In genomic region chr3:184700759-184701158, GRCh38 we compare ENCODE assay signal across 35 cellular contexts.
"Had no signal": no experiment of that assay in that cellular context is flagged by ENCODE, and none has a peak within 500 bp of the region (broad histone marks: within the 10 kb centered on the region; RNA-seq: fewer than 3 reads in every experiment).

No MANE protein-coding gene starts in this region.

- H3K4me1 ChIP-seq: body of pancreas had no signal

- H3K36me3 Mint-ChIP-seq: activated naive CD4-positive, alpha-beta T cell treated with anti-CD3 and anti-CD28 coated beads, Interleukin-2, amount 10 ng/mL, durations not matched to agents 7 days and 5 days; activated naive CD8-positive, alpha-beta T cell treated with anti-CD3 and anti-CD28 coated beads, Interleukin-2, amount 10 ng/mL, durations not matched to agents 7 days and 5 days had no signal

- ATAC-seq: activated CD8-positive, alpha-beta T cell treated with anti-CD3 and anti-CD28 coated beads for 36 hours; activated naive CD8-positive, alpha-beta T cell treated with anti-CD3 and anti-CD28 coated beads, Interleukin-2, amount 50 U/mL, for 24 hours; body of pancreas had no signal

- H3K4me3 ChIP-seq: body of pancreas, breast epithelium had no signal

- H3K27ac ChIP-seq: body of pancreas, brain microvascular endothelial cell, breast epithelium, VCaP had no signal

- H3K4me1 Mint-ChIP-seq: activated B cell treated with CpG ODN at 0.5 μM for 24 hours; activated CD4-positive, alpha-beta T cell treated with anti-CD3 and anti-CD28 coated beads, Interleukin-2, amount 10 ng/mL, durations not matched to agents 24 days and 14 days; activated naive CD4-positive, alpha-beta T cell treated with anti-CD3 and anti-CD28 coated beads, Interleukin-2, amount 10 ng/mL, durations not matched to agents 7 days and 5 days; activated naive CD4-positive, alpha-beta T cell treated with anti-CD3 and anti-CD28 coated beads, Interleukin-2, amount 50 U/mL, for 24 hours; activated naive CD8-positive, alpha-beta T cell treated with anti-CD3 and anti-CD28 coated beads, Interleukin-2, amount 10 ng/mL, durations not matched to agents 7 days and 5 days; activated naive CD8-positive, alpha-beta T cell treated with anti-CD3 and anti-CD28 coated beads, Interleukin-2, amount 50 U/mL, for 24 hours; central memory CD8-positive, alpha-beta T cell had no signal

- DNase-seq: activated B cell treated with CpG ODN at 0.5 μM for 24 hours; activated CD4-positive, alpha-beta memory T cell treated with anti-CD3 and anti-CD28 coated beads for 36 hours; activated CD4-positive, alpha-beta T cell treated with anti-CD3 and anti-CD28 coated beads for 4 hours; activated CD4-positive, alpha-beta T cell treated with anti-CD3 and anti-CD28 coated beads, Interleukin-2, amount 10 ng/mL, durations not matched to agents 24 days and 14 days; activated CD4-positive, alpha-beta T cell treated with anti-CD3 and anti-CD28 coated beads, Interleukin-2, amount 50 U/mL, for 1 hour; activated CD4-positive, alpha-beta T cell treated with anti-CD3 and anti-CD28 coated beads, Interleukin-2, amount 50 U/mL, for 4 hours; activated CD4-positive, CD25-positive, alpha-beta regulatory T cell treated with anti-CD3 and anti-CD28 coated beads, Interleukin-2, amount 50 U/mL, for 72 hours; activated CD8-positive, alpha-beta memory T cell treated with anti-CD3 and anti-CD28 coated beads, Interleukin-2, amount 50 U/mL, for 4 hours; activated CD8-positive, alpha-beta T cell treated with anti-CD3 and anti-CD28 coated beads for 36 hours; activated effector memory CD4-positive, alpha-beta T cell treated with Interleukin-2 at 50 U/mL for 16 hours; activated gamma-delta T cell; activated naive CD4-positive, alpha-beta T cell treated with anti-CD3 and anti-CD28 coated beads, Interleukin-2, amount 10 ng/mL, durations not matched to agents 7 days and 5 days; activated naive CD4-positive, alpha-beta T cell treated with Interleukin-2 at 50 U/mL for 16 hours; activated naive CD8-positive, alpha-beta T cell treated with anti-CD3 and anti-CD28 coated beads, Interleukin-2, amount 10 ng/mL, durations not matched to agents 7 days and 5 days; activated naive CD8-positive, alpha-beta T cell treated with anti-CD3 and anti-CD28 coated beads, Interleukin-2, amount 50 U/mL, for 24 hours; activated T-cell treated with anti-CD3 and anti-CD28 coated beads for 4 hours; activated T-cell treated with anti-CD3 and anti-CD28 coated beads, Interleukin-2, amount 50 U/mL, for 1 hour; activated T-cell treated with anti-CD3 and anti-CD28 coated beads, Interleukin-2, amount 50 U/mL, for 48 hours; amniotic stem cell; aorta; body of pancreas; brain microvascular endothelial cell; caudate nucleus; cerebellar nuclear complex; T-helper 1 cell; T-helper 2 cell; T-helper 9 cell had no signal

- H3K27ac Mint-ChIP-seq: activated B cell treated with CpG ODN at 0.5 μM for 24 hours; activated CD4-positive, alpha-beta memory T cell treated with anti-CD3 and anti-CD28 coated beads for 36 hours; activated CD4-positive, alpha-beta T cell treated with anti-CD3 and anti-CD28 coated beads, Interleukin-2, amount 10 ng/mL, durations not matched to agents 24 days and 14 days; activated CD8-positive, alpha-beta T cell treated with anti-CD3 and anti-CD28 coated beads for 36 hours; activated naive CD4-positive, alpha-beta T cell treated with anti-CD3 and anti-CD28 coated beads, Interleukin-2, amount 10 ng/mL, durations not matched to agents 7 days and 5 days; activated naive CD4-positive, alpha-beta T cell treated with anti-CD3 and anti-CD28 coated beads, Interleukin-2, amount 50 U/mL, for 24 hours; activated naive CD8-positive, alpha-beta T cell; activated naive CD8-positive, alpha-beta T cell treated with anti-CD3 and anti-CD28 coated beads, Interleukin-2, amount 10 ng/mL, durations not matched to agents 7 days and 5 days; activated naive CD8-positive, alpha-beta T cell treated with anti-CD3 and anti-CD28 coated beads, Interleukin-2, amount 50 U/mL, for 24 hours; activated T-helper 2 cell treated with anti-CD3 and anti-CD28 coated beads, Interferon-gamma antibody, Interleukin-2, Interleukin-4, amounts not matched to agents 10 μg/mL and 5 μg/mL and 100 μg/mL, durations not matched to agents 14 hours and 24 hours and 36 hours; T-helper 1 cell treated with Interleukin-12 subunit alpha and Interleukin-12 subunit beta and Interleukin-4 antibody, amounts not matched to agents 30 μg/mL and 1 μg/mL, for 36 hours; T-helper 2 cell treated with Interferon-gamma antibody and Interleukin-4, amounts not matched to agents 5 μg/mL and 100 μg/mL, for 36 hours had no signal

- H3K9me3 Mint-ChIP-seq: activated B cell treated with CpG ODN at 0.5 μM for 24 hours; activated CD4-positive, alpha-beta T cell treated with anti-CD3 and anti-CD28 coated beads, Interleukin-2, amount 10 ng/mL, durations not matched to agents 24 days and 14 days; activated naive CD4-positive, alpha-beta T cell treated with anti-CD3 and anti-CD28 coated beads, Interleukin-2, amount 10 ng/mL, durations not matched to agents 7 days and 5 days; activated naive CD4-positive, alpha-beta T cell treated with anti-CD3 and anti-CD28 coated beads, Interleukin-2, amount 50 U/mL, for 24 hours; activated naive CD8-positive, alpha-beta T cell treated with anti-CD3 and anti-CD28 coated beads, Interleukin-2, amount 10 ng/mL, durations not matched to agents 7 days and 5 days; activated naive CD8-positive, alpha-beta T cell treated with anti-CD3 and anti-CD28 coated beads, Interleukin-2, amount 50 U/mL, for 24 hours; activated T-helper 2 cell treated with anti-CD3 and anti-CD28 coated beads, Interferon-gamma antibody, Interleukin-2, Interleukin-4, amounts not matched to agents 10 μg/mL and 5 μg/mL and 100 μg/mL, durations not matched to agents 14 hours and 24 hours and 36 hours; central memory CD8-positive, alpha-beta T cell; T-helper 1 cell treated with Interleukin-12 subunit alpha and Interleukin-12 subunit beta and Interleukin-4 antibody, amounts not matched to agents 30 μg/mL and 1 μg/mL, for 36 hours had no signal

- H3K9me3 ChIP-seq: body of pancreas, breast epithelium had no signal

- H3K4me3 Mint-ChIP-seq: activated B cell treated with CpG ODN at 0.5 μM for 24 hours; activated CD4-positive, alpha-beta memory T cell treated with anti-CD3 and anti-CD28 coated beads for 36 hours; activated CD4-positive, alpha-beta T cell treated with anti-CD3 and anti-CD28 coated beads, Interleukin-2, amount 10 ng/mL, durations not matched to agents 24 days and 14 days; activated CD8-positive, alpha-beta T cell treated with anti-CD3 and anti-CD28 coated beads for 36 hours; activated naive CD4-positive, alpha-beta T cell treated with anti-CD3 and anti-CD28 coated beads, Interleukin-2, amount 10 ng/mL, durations not matched to agents 7 days and 5 days; activated naive CD4-positive, alpha-beta T cell treated with anti-CD3 and anti-CD28 coated beads, Interleukin-2, amount 50 U/mL, for 24 hours; activated naive CD8-positive, alpha-beta T cell; activated naive CD8-positive, alpha-beta T cell treated with anti-CD3 and anti-CD28 coated beads, Interleukin-2, amount 10 ng/mL, durations not matched to agents 7 days and 5 days; activated naive CD8-positive, alpha-beta T cell treated with anti-CD3 and anti-CD28 coated beads, Interleukin-2, amount 50 U/mL, for 24 hours; central memory CD8-positive, alpha-beta T cell; T-helper 1 cell treated with Interleukin-12 subunit alpha and Interleukin-12 subunit beta and Interleukin-4 antibody, amounts not matched to agents 30 μg/mL and 1 μg/mL, for 36 hours; T-helper 2 cell treated with Interferon-gamma antibody and Interleukin-4, amounts not matched to agents 5 μg/mL and 100 μg/mL, for 36 hours had no signal

- H3K36me3 ChIP-seq: brain microvascular endothelial cell, breast epithelium had no signal

- H3K27me3 Mint-ChIP-seq: activated B cell treated with CpG ODN at 0.5 μM for 24 hours; activated CD4-positive, alpha-beta memory T cell treated with anti-CD3 and anti-CD28 coated beads for 36 hours; activated CD8-positive, alpha-beta T cell treated with anti-CD3 and anti-CD28 coated beads for 36 hours; activated naive CD4-positive, alpha-beta T cell treated with anti-CD3 and anti-CD28 coated beads, Interleukin-2, amount 50 U/mL, for 24 hours; activated naive CD8-positive, alpha-beta T cell; activated naive CD8-positive, alpha-beta T cell treated with anti-CD3 and anti-CD28 coated beads, Interleukin-2, amount 50 U/mL, for 24 hours had no signal
